In genomic region chr10:130696870-130697269, GRCh38 we compare ENCODE assay signal across 28 cellular contexts.
"Had no signal": no experiment of that assay in that cellular context is flagged by ENCODE, and none has a peak within 500 bp of the region (broad histone marks: within the 10 kb centered on the region; RNA-seq: fewer than 3 reads in every experiment).

No MANE protein-coding gene starts in this region.

- H3K4me1 ChIP-seq: colonic mucosa, esophagus muscularis mucosa, esophagus squamous epithelium, foreskin keratinocyte, gastrocnemius medialis, gastroesophageal sphincter, heart left ventricle, heart right ventricle had no signal

- H3K4me3 Mint-ChIP-seq: dendritic cell treated with granulocyte-macrophage colony-stimulating factor and Interleukin-4, amounts not matched to agents 40 ng/mL and 50 ng/mL, for 4 days; effector memory CD8-positive, alpha-beta T cell; endodermal cell had no signal

- H3K36me3 ChIP-seq: colonic mucosa, esophagus muscularis mucosa, esophagus squamous epithelium, gastrocnemius medialis, gastroesophageal sphincter, heart left ventricle, heart right ventricle had no signal

- H3K27ac Mint-ChIP-seq: dendritic cell treated with granulocyte-macrophage colony-stimulating factor and Interleukin-4, amounts not matched to agents 40 ng/mL and 50 ng/mL, for 4 days; effector memory CD8-positive, alpha-beta T cell; endodermal cell had no signal

- H3K4me3 ChIP-seq: colonic mucosa, coronary artery, dorsolateral prefrontal cortex, esophagus muscularis mucosa, esophagus squamous epithelium, gastrocnemius medialis, gastroesophageal sphincter, heart left ventricle, heart right ventricle had no signal

- H3K27me3 Mint-ChIP-seq: effector memory CD8-positive, alpha-beta T cell had no signal

- H3K9me3 ChIP-seq: colonic mucosa, esophagus muscularis mucosa, esophagus squamous epithelium, gastrocnemius medialis, gastroesophageal sphincter, heart left ventricle, heart right ventricle had no signal

- H3K27ac ChIP-seq: colonic mucosa, coronary artery, dorsolateral prefrontal cortex, epithelial cell of prostate, esophagus muscularis mucosa, esophagus squamous epithelium, foreskin keratinocyte, gastrocnemius medialis, gastroesophageal sphincter, heart left ventricle, heart right ventricle had no signal

- H3K9me3 Mint-ChIP-seq: dendritic cell treated with granulocyte-macrophage colony-stimulating factor and Interleukin-4, amounts not matched to agents 40 ng/mL and 50 ng/mL, for 4 days; endodermal cell had no signal

- FAIRE-seq: colon, endometrium, endothelial cell of umbilical vein, frontal cortex had no signal

- H3K4me1 Mint-ChIP-seq: endodermal cell had no signal

- H3K27me3 ChIP-seq: colonic mucosa, esophagus squamous epithelium, foreskin keratinocyte, gastrocnemius medialis had no signal

- DNase-seq: colonic mucosa; cortex of kidney; dermis blood vessel endothelial cell; dorsolateral prefrontal cortex; effector CD4-positive, alpha-beta T cell; effector CD8-positive, alpha-beta T cell; effector memory CD4-positive, alpha-beta T cell; effector memory CD8-positive, alpha-beta T cell; endodermal cell; erythroblast; esophagus squamous epithelium; foreskin fibroblast; foreskin keratinocyte; foreskin melanocyte; gastrocnemius medialis; glutamatergic neuron; heart left ventricle; heart right ventricle had no signal

- ATAC-seq: effector memory CD8-positive, alpha-beta T cell; esophagus mucosa; foreskin keratinocyte; gastrocnemius medialis; gastroesophageal sphincter; heart left ventricle; heart right ventricle had no signal
